In genomic region chr2:217650716-217651360, GRCh38 we compare ENCODE assay signal across 9 cellular contexts.
A peak's percentile ranks its signal among the peaks of the same experiment; 100 is the strongest.
DNase-seq lines count a peak whose midpoint lies in the region; ATAC-seq and TF ChIP-seq lines count a peak whose summit lies in the region.
"Had no signal": no experiment of that assay in that cellular context is flagged by ENCODE, and none has a peak within 500 bp of the region (broad histone marks: within the 10 kb centered on the region; RNA-seq: fewer than 3 reads in every experiment).

No MANE protein-coding gene starts in this region.

- H3K4me3 ChIP-seq in astrocyte of the cerebellum (ENCODE audit: low read depth, low read length) = no peak overlapping the region

- in situ Hi-C loops in astrocyte of the cerebellum (cut with HindIII; ENCODE audit: low sequenced_read_pairs) = no loop called here

- no peaks in the 10 kb centered on the region for H3K9me3 Mint-ChIP-seq in activated naive CD4-positive, alpha-beta T cell treated with anti-CD3 and anti-CD28 coated beads for 36 hours
- H3K9me3 Mint-ChIP-seq in stimulated activated naive B cell treated with anti-CD40 and anti-IgM and Interleukin-4, amounts not matched to agents 10 μg/mL and 1 μg/mL and 100 μg/mL, for 72 hours = peaks cover 0 to 1% of the 10 kb centered on the region in 2 donors

- no peak overlapping the region for H3K4me3 Mint-ChIP-seq in activated naive CD4-positive, alpha-beta T cell treated with anti-CD3 and anti-CD28 coated beads for 36 hours
- H3K4me3 Mint-ChIP-seq in stimulated activated naive B cell treated with anti-CD40 and anti-IgM and Interleukin-4, amounts not matched to agents 10 μg/mL and 1 μg/mL and 100 μg/mL, for 72 hours = no peak overlapping the region
- H3K4me3 Mint-ChIP-seq: effector memory CD8-positive, alpha-beta T cell had no signal

- no peaks in the 10 kb centered on the region for H3K36me3 Mint-ChIP-seq in activated naive CD4-positive, alpha-beta T cell treated with anti-CD3 and anti-CD28 coated beads for 36 hours (ENCODE audit: low read depth)
- H3K36me3 Mint-ChIP-seq in stimulated activated naive B cell treated with anti-CD40 and anti-IgM and Interleukin-4, amounts not matched to agents 10 μg/mL and 1 μg/mL and 100 μg/mL, for 72 hours = peaks cover 0 to 3% of the 10 kb centered on the region in 2 donors

- peak; percentile 81 for TF ChIP-seq CTCF in astrocyte of the cerebellum (IDR thresholded peaks at IDR 0.05; ENCODE audit: low read depth, low read length, missing control alignments)

- CTCF ChIA-PET in activated naive CD4-positive, alpha-beta T cell treated with anti-CD3 and anti-CD28 coated beads for 36 hours (lab: Charles Lee) = interaction anchor here (0.6 to 4.1 kb wide), 27 partner anchors 10 to 962 kb away, joined by 3 to 40 read pairs (median 4); no protein-coding TSS in a partner anchor

- ATAC-seq in HG02678 (IDR thresholded peaks at IDR 0.05; ENCODE audit: unreplicated experiment) = peak; percentile 85
- ATAC-seq in stimulated activated naive B cell treated with anti-CD40 and anti-IgM and Interleukin-4, amounts not matched to agents 10 μg/mL and 1 μg/mL and 100 μg/mL, for 72 hours (replicated peaks) = peak; percentile 70 to 82
- no peak for ATAC-seq in GM21367 (IDR thresholded peaks at IDR 0.05; ENCODE audit: unreplicated experiment)
- ATAC-seq: effector memory CD8-positive, alpha-beta T cell had no signal

- no peaks in the 10 kb centered on the region for H3K27me3 Mint-ChIP-seq in activated naive CD4-positive, alpha-beta T cell treated with anti-CD3 and anti-CD28 coated beads for 36 hours (ENCODE audit: low read depth)
- H3K27me3 Mint-ChIP-seq in stimulated activated naive B cell treated with anti-CD40 and anti-IgM and Interleukin-4, amounts not matched to agents 10 μg/mL and 1 μg/mL and 100 μg/mL, for 72 hours = peaks cover 14 to 51% of the 10 kb centered on the region in 2 donors

- no peaks in the 10 kb centered on the region for H3K4me1 Mint-ChIP-seq in activated naive CD4-positive, alpha-beta T cell treated with anti-CD3 and anti-CD28 coated beads for 36 hours (ENCODE audit: low read depth)
- H3K4me1 Mint-ChIP-seq in stimulated activated naive B cell treated with anti-CD40 and anti-IgM and Interleukin-4, amounts not matched to agents 10 μg/mL and 1 μg/mL and 100 μg/mL, for 72 hours = no peaks in the 10 kb centered on the region

- H3K27ac Mint-ChIP-seq in activated naive CD4-positive, alpha-beta T cell treated with anti-CD3 and anti-CD28 coated beads for 36 hours = no peak overlapping the region
- H3K27ac Mint-ChIP-seq in stimulated activated naive B cell treated with anti-CD40 and anti-IgM and Interleukin-4, amounts not matched to agents 10 μg/mL and 1 μg/mL and 100 μg/mL, for 72 hours = no peak overlapping the region

- intact Hi-C loops in activated naive CD4-positive, alpha-beta T cell treated with anti-CD3 and anti-CD28 coated beads for 36 hours (cut with micrococcal nuclease) = loop anchor here (1.0 kb wide), 2 partner anchors 62 to 105 kb away; no protein-coding TSS in a partner anchor

- DNase-seq in activated naive CD4-positive, alpha-beta T cell treated with anti-CD3 and anti-CD28 coated beads for 36 hours = peak; percentile 42
- DNase-seq in activated naive CD4-positive, alpha-beta T cell (lab: John Stamatoyannopoulos, UW) = no peak
- DNase-seq in NCI-H345 treated with DMSO at 0.1 percent for 48 hours (lab: John Stamatoyannopoulos, UW; ENCODE audit: unreplicated experiment) = peak; percentile 4
- peak; percentile 11 for DNase-seq in astrocyte of the cerebellum (ENCODE audit: low read depth)
- DNase-seq in iPS DF 19.7 (ENCODE audit: low read depth, low spot score) = peak; percentile 81
- peak; percentile 11 for DNase-seq in stimulated activated naive B cell treated with anti-CD40 and anti-IgM and Interleukin-4, amounts not matched to agents 10 μg/mL and 1 μg/mL and 100 μg/mL, for 72 hours

Comparison
In these comparisons a context has a peak if more than half of its experiments do, and no peak if none do; other contexts are left out.
1. DNase-seq: peak in activated naive CD4-positive, alpha-beta T cell treated with anti-CD3 and anti-CD28 coated beads for 36 hours (single experiment), NCI-H345 treated with DMSO at 0.1 percent for 48 hours (single experiment), astrocyte of the cerebellum (single experiment), iPS DF 19.7 (single experiment) and stimulated activated naive B cell treated with anti-CD40 and anti-IgM and Interleukin-4, amounts not matched to agents 10 μg/mL and 1 μg/mL and 100 μg/mL, for 72 hours (single experiment); none in activated naive CD4-positive, alpha-beta T cell (0 of 4).